In genomic region chr1:27513958-27514357, GRCh38 we compare ENCODE assay signal across 1 cellular context.
TF ChIP-seq lines count a peak whose summit lies in the region.

No MANE protein-coding gene starts in this region.

TF ChIP-seq in H1, 55 proteins besides CTCF, POLR2A, EP300 and RAD21:
- TF ChIP-seq USF2 (IDR thresholded peaks at IDR 0.05; ENCODE audit: low read length): no peak
